In genomic region chr9:81737871-81738507, GRCh38 we compare ENCODE assay signal across 9 cellular contexts. TPM values are rescaled to one million over a fixed set of nuclear protein-coding genes. Genes with fewer than 3 reads are reported as not detected.
DNase-seq lines count a peak whose midpoint lies in the region; ATAC-seq and TF ChIP-seq lines count a peak whose summit lies in the region.
"Had no signal": no experiment of that assay in that cellular context is flagged by ENCODE, and none has a peak within 500 bp of the region (broad histone marks: within the 10 kb centered on the region; RNA-seq: fewer than 3 reads in every experiment).

No MANE protein-coding gene starts in this region.

- H3K9me3 Mint-ChIP-seq in neural progenitor cell: peaks cover 3% of the 10 kb centered on the region
- H3K9me3 Mint-ChIP-seq in CD8-positive, alpha-beta T cell: peaks cover 10% of the 10 kb centered on the region

- peaks cover 4% of the 10 kb centered on the region for H3K4me1 Mint-ChIP-seq in neural progenitor cell
- no peaks in the 10 kb centered on the region for H3K4me1 Mint-ChIP-seq in CD8-positive, alpha-beta T cell (ENCODE audit: low read depth)

- no peaks in the 10 kb centered on the region for H3K36me3 Mint-ChIP-seq in neural progenitor cell
- H3K36me3 Mint-ChIP-seq in CD8-positive, alpha-beta T cell: no peaks in the 10 kb centered on the region

- H3K9me3 ChIP-seq in mammary epithelial cell (replicated peaks; ENCODE audit: insufficient read depth, low read length): no peaks in the 10 kb centered on the region
- H3K9me3 ChIP-seq in neural progenitor cell (ENCODE audit: low read depth): no peaks in the 10 kb centered on the region
- H3K9me3 ChIP-seq in CD8-positive, alpha-beta T cell (ENCODE audit: low read length): no peaks in the 10 kb centered on the region
- H3K9me3 ChIP-seq: breast epithelium had no signal

- H3K9ac ChIP-seq in mammary epithelial cell (ENCODE audit: insufficient read depth, low read length) (no peak overlapping the region), neural progenitor cell (no peak overlapping the region)

- H3K27ac Mint-ChIP-seq in neural progenitor cell: peak overlapping the region; percentile 12
- no peak overlapping the region for H3K27ac Mint-ChIP-seq in CD8-positive, alpha-beta T cell

- H4K20me1 ChIP-seq in mammary epithelial cell (ENCODE audit: insufficient read depth, low read length) (no peaks in the 10 kb centered on the region), neural progenitor cell (ENCODE audit: low read depth) (no peaks in the 10 kb centered on the region)

- in situ Hi-C loops in mammary epithelial cell (cut with MboI; ENCODE audit: low sequenced_read_pairs in 2 of 2): no loop called here

- H3K4me3 ChIP-seq in mammary epithelial cell (replicated peaks in 1 of 3; ENCODE audit: insufficient read depth in 1 of 3, low read depth in 2 of 3, low read length in 3 of 3) (no peak overlapping the region), neural progenitor cell (no peak overlapping the region)
- H3K4me3 ChIP-seq in CD8-positive, alpha-beta T cell (ENCODE audit: low read depth, low read length): no peak overlapping the region
- H3K4me3 ChIP-seq: breast epithelium had no signal

- DNase-seq in EH (ENCODE audit: low read depth) (peak; percentile 95), HPDE6-E6E7 (ENCODE audit: extremely low spot score) (peak; percentile 44), mammary epithelial cell (peak; percentile 78), neural progenitor cell (ENCODE audit: low spot score) (no peak), DMS114 treated with DMSO at 0.1 percent for 48 hours (lab: John Stamatoyannopoulos, UW; ENCODE audit: unreplicated experiment) (no peak), NCI-H2081 treated with DMSO at 0.1 percent for 48 hours (lab: John Stamatoyannopoulos, UW) (no peak)
- DNase-seq in CD8-positive, alpha-beta T cell: no peak
- no peak for DNase-seq in stimulated activated CD8-positive, alpha-beta memory T cell treated with anti-CD3 and anti-CD28 coated beads, Interleukin-4, amount 100 ng/mL, for 48 hours

- H3K27me3 ChIP-seq in mammary epithelial cell (ENCODE audit: insufficient read depth, low read length) (no peaks in the 10 kb centered on the region), neural progenitor cell (no peaks in the 10 kb centered on the region)
- H3K27me3 ChIP-seq in CD8-positive, alpha-beta T cell (ENCODE audit: insufficient read depth, low read length): no peaks in the 10 kb centered on the region
- H3K27me3 ChIP-seq: breast epithelium had no signal

- no peak overlapping the region for H3K4me3 Mint-ChIP-seq in neural progenitor cell
- no peak overlapping the region for H3K4me3 Mint-ChIP-seq in CD8-positive, alpha-beta T cell

- H3K27ac ChIP-seq in mammary epithelial cell (ENCODE audit: insufficient read depth, low read depth, low read length): no peak overlapping the region
- H3K27ac ChIP-seq in neural progenitor cell: no peak overlapping the region
- no peak overlapping the region for H3K27ac ChIP-seq in CD8-positive, alpha-beta T cell (ENCODE audit: low read depth, low read length)

- no peaks in the 10 kb centered on the region for H3K79me2 ChIP-seq in mammary epithelial cell (ENCODE audit: insufficient read depth, low read length)
- no peaks in the 10 kb centered on the region for H3K79me2 ChIP-seq in neural progenitor cell (ENCODE audit: low read depth)

- H3K27me3 Mint-ChIP-seq in neural progenitor cell (ENCODE audit: insufficient read depth, low read depth): no peaks in the 10 kb centered on the region
- H3K27me3 Mint-ChIP-seq in CD8-positive, alpha-beta T cell (ENCODE audit: low read depth): no peaks in the 10 kb centered on the region

- no TSS peak for BruUV-seq in mammary epithelial cell (replicated peaks; lab: Mats Ljungman, UMichigan)

- CTCF ChIA-PET in mammary epithelial cell (lab: Charles Lee; ENCODE audit: low non-redundant PET): no interaction called here
- CTCF ChIA-PET in CD8-positive, alpha-beta T cell (lab: Charles Lee): no interaction called here

- 44% methylated on average over 6 of the region's 6 CpGs for WGBS in mammary epithelial cell (ENCODE audit: low coverage, missing lambda C conversion rate)

- TF ChIP-seq CTCF in mammary epithelial cell (conservative IDR thresholded peaks at IDR 0.05 in 1 of 2, IDR thresholded peaks at IDR 0.05 in 1 of 2; ENCODE audit: extremely low read depth in 1 of 2, insufficient read depth in 1 of 2, low read depth in 1 of 2, low read length in 2 of 2): no peak
- TF ChIP-seq CTCF in neural progenitor cell (IDR thresholded peaks at IDR 0.05): no peak
- TF ChIP-seq CTCF in CD8-positive, alpha-beta T cell (IDR thresholded peaks at IDR 0.05): no peak

- POLR2A ChIA-PET in CD8-positive, alpha-beta T cell (lab: Charles Lee): no interaction called here

- H2AFZ ChIP-seq in mammary epithelial cell (ENCODE audit: low read depth, low read length) (peak overlapping the region; percentile 8), neural progenitor cell (replicated peaks) (no peak overlapping the region)

- H3K4me1 ChIP-seq in mammary epithelial cell (ENCODE audit: insufficient read depth, low read length): peaks cover 5% of the 10 kb centered on the region
- no peaks in the 10 kb centered on the region for H3K4me1 ChIP-seq in neural progenitor cell
- H3K4me1 ChIP-seq in CD8-positive, alpha-beta T cell (ENCODE audit: insufficient read depth, low read length): no peaks in the 10 kb centered on the region

- H3F3A ChIP-seq in neural progenitor cell (ENCODE audit: low read depth): no peaks in the 10 kb centered on the region

- H3K4me2 ChIP-seq in mammary epithelial cell (ENCODE audit: insufficient read depth, low read depth, low read length) (no peak overlapping the region), neural progenitor cell (no peak overlapping the region)

- ATAC-seq in CD8-positive, alpha-beta T cell: no peak

- dilution Hi-C loops in mammary epithelial cell (cut with HindIII; ENCODE audit: low sequenced_read_pairs): no loop called here

- H3K36me3 ChIP-seq in mammary epithelial cell (ENCODE audit: insufficient read depth, low read length): no peaks in the 10 kb centered on the region
- H3K36me3 ChIP-seq in neural progenitor cell: no peaks in the 10 kb centered on the region
- H3K36me3 ChIP-seq in CD8-positive, alpha-beta T cell (ENCODE audit: insufficient read depth, low read length): no peaks in the 10 kb centered on the region
- H3K36me3 ChIP-seq: breast epithelium had no signal

- intact Hi-C loops in mammary epithelial cell (cut with micrococcal nuclease): no loop called here
- intact Hi-C loops in CD8-positive, alpha-beta T cell (cut with DNase I, micrococcal nuclease): no loop called here

RNA-seq across cellular contexts. Expression of gene TLE1, which starts 48.6 kb away (rescaled TPM):
- total RNA-seq in mammary epithelial cell (10 to 100 TPM; 13.6 to 21.7 TPM), neural progenitor cell (ENCODE audit: low replicate concordance) (51.9 and 54.7 TPM in 2 replicates)
- 18.3 TPM for polyA plus RNA-seq in mammary epithelial cell
- 20.7 TPM for polyA minus RNA-seq in mammary epithelial cell
- total RNA-seq in CD8-positive, alpha-beta T cell: 10 to 100 TPM; 14.1 to 14.3 TPM

Comparison
In these comparisons a context has a peak if more than half of its experiments do, and no peak if none do; other contexts are left out.
1. DNase-seq: peak in EH (single experiment), HPDE6-E6E7 (single experiment) and mammary epithelial cell (single experiment); none in neural progenitor cell (single experiment), CD8-positive, alpha-beta T cell (0 of 7), DMS114 treated with DMSO at 0.1 percent for 48 hours (single experiment), stimulated activated CD8-positive, alpha-beta memory T cell treated with anti-CD3 and anti-CD28 coated beads, Interleukin-4, amount 100 ng/mL, for 48 hours (single experiment) and NCI-H2081 treated with DMSO at 0.1 percent for 48 hours (single experiment).